Comparison of ENCODE assay signal across 27 cellular contexts in genomic region chr9:34971146-34971811, GRCh38. TPM values are rescaled to one million over a fixed set of nuclear protein-coding genes. Genes with fewer than 3 reads are reported as not detected.
DNase-seq lines count a peak whose midpoint lies in the region; ATAC-seq and TF ChIP-seq lines count a peak whose summit lies in the region.
"Had no signal": no experiment of that assay in that cellular context is flagged by ENCODE, and none has a peak within 500 bp of the region (broad histone marks: within the 10 kb centered on the region; RNA-seq: fewer than 3 reads in every experiment).

No MANE protein-coding gene starts in this region.

- no peak overlapping the region for H3K23ac ChIP-seq in neuronal stem cell (ENCODE audit: low read depth, low read length, poor library complexity)

- no peak overlapping the region for H3K14ac ChIP-seq in neuronal stem cell (ENCODE audit: low read length)

- no peak overlapping the region for H4K91ac ChIP-seq in neuronal stem cell (ENCODE audit: low read depth, low read length, poor library complexity)

- H3K27me3 ChIP-seq in foreskin keratinocyte, result peaks cover 39% of the 10 kb centered on the region
- H3K27me3 ChIP-seq in neuronal stem cell (ENCODE audit: control insufficient read depth in 3 of 3, insufficient read depth in 3 of 3, low read depth in 1 of 3, low read length in 3 of 3), result peaks cover 0 to 69% (median 0%) of the 10 kb centered on the region in 3 experiments
- H3K27me3 ChIP-seq in vagina, result no peaks in the 10 kb centered on the region
- H3K27me3 ChIP-seq: BLaER1 had no signal

- H3K9me3 ChIP-seq in neuronal stem cell (replicated peaks in 1 of 2; ENCODE audit: control insufficient read depth in 2 of 2, insufficient read depth in 1 of 2, low read depth in 1 of 2, low read length in 2 of 2) (no peaks in the 10 kb centered on the region), vagina (no peaks in the 10 kb centered on the region), T-helper 17 cell (ENCODE audit: control insufficient read depth, low read length, poor library complexity, severe bottlenecking) (no peaks in the 10 kb centered on the region)
- H3K9me3 ChIP-seq: BE2C, BLaER1 had no signal

- H3K4ac ChIP-seq in neuronal stem cell (ENCODE audit: low read length), result no peak overlapping the region

- no peak for TF ChIP-seq POLR2A in vagina (IDR thresholded peaks at IDR 0.05)

- H4K8ac ChIP-seq in neuronal stem cell (ENCODE audit: low read depth, low read length), result no peak overlapping the region

- H3K18ac ChIP-seq in neuronal stem cell (ENCODE audit: low read length), result peak overlapping the region; percentile 21

- H3K9ac ChIP-seq in neuronal stem cell (ENCODE audit: low read depth, low read length, poor library complexity), result no peak overlapping the region
- H3K9ac ChIP-seq: BLaER1 had no signal

- H3K36me3 ChIP-seq in neuronal stem cell (replicated peaks in 1 of 2; ENCODE audit: control insufficient read depth in 2 of 2, insufficient read depth in 2 of 2, low read length in 2 of 2), result no peaks in the 10 kb centered on the region
- no peaks in the 10 kb centered on the region for H3K36me3 ChIP-seq in vagina
- H3K36me3 ChIP-seq: BE2C, BLaER1 had no signal

- H2BK120ac ChIP-seq in neuronal stem cell (ENCODE audit: low read depth, low read length), result peak overlapping the region; percentile 10

- H3K27ac ChIP-seq in foreskin keratinocyte, result no peak overlapping the region
- H3K27ac ChIP-seq in neuronal stem cell (replicated peaks; ENCODE audit: low read length), result no peak overlapping the region
- no peak overlapping the region for H3K27ac ChIP-seq in vagina
- H3K27ac ChIP-seq: BLaER1 had no signal

- no peak for DNase-seq in foreskin keratinocyte
- no peak for DNase-seq in neuronal stem cell (ENCODE audit: low spot score)
- peak; percentile 80 to 84 for DNase-seq in vagina (ENCODE audit: extremely low spot score in 2 of 2)
- DNase-seq in NCI-H2107 (lab: John Stamatoyannopoulos, UW), result no peak
- no peak for DNase-seq in T-helper 17 cell
- no peak for DNase-seq in NK-92 (lab: John Stamatoyannopoulos, UW; ENCODE audit: unreplicated experiment)
- DNase-seq: 8988T; ACHN; BE2C; C1 segment of cervical spinal cord; CD4-positive, alpha-beta memory T cell; CD4-positive, CD25-positive, alpha-beta regulatory T cell; CD8-positive, alpha-beta memory T cell; COR-L47; DMS 273 treated with DMSO at 0.1 percent for 48 hours; DMS153; DMS53; DMS79; DND-41; EL; GDM1 had no signal

- H3K4me2 ChIP-seq in neuronal stem cell (ENCODE audit: insufficient read depth, low read length, poor library complexity, severe bottlenecking), result no peak overlapping the region
- H3K4me2 ChIP-seq: BLaER1 had no signal

- peaks cover 2% of the 10 kb centered on the region for H3K4me1 Mint-ChIP-seq in T-helper 17 cell
- H3K4me1 Mint-ChIP-seq: CD14-positive monocyte; CD4-positive, alpha-beta memory T cell; CD4-positive, CD25-positive, alpha-beta regulatory T cell; CD8-positive, alpha-beta memory T cell had no signal

- intact Hi-C loops in vagina (cut with DNase I), result no loop called here

- H2BK12ac ChIP-seq in neuronal stem cell (ENCODE audit: low read length), result no peak overlapping the region

- no peak overlapping the region for H3K4me3 ChIP-seq in neuronal stem cell (ENCODE audit: low read length in 2 of 2)
- no peak overlapping the region for H3K4me3 ChIP-seq in vagina
- H3K4me3 ChIP-seq: BLaER1, GM12878 had no signal

- no peaks in the 10 kb centered on the region for H3K4me1 ChIP-seq in foreskin keratinocyte
- peaks cover 0 to 2% of the 10 kb centered on the region in 2 donors for H3K4me1 ChIP-seq in neuronal stem cell (ENCODE audit: control insufficient read depth in 2 of 2, insufficient read depth in 1 of 2, low read depth in 1 of 2, low read length in 2 of 2)
- no peaks in the 10 kb centered on the region for H3K4me1 ChIP-seq in vagina
- H3K4me1 ChIP-seq: BE2C, BLaER1 had no signal

- H3K79me1 ChIP-seq in neuronal stem cell (ENCODE audit: low read depth, low read length), result peaks cover 2% of the 10 kb centered on the region

- ATAC-seq in esophagus mucosa (peak; percentile 84), foreskin keratinocyte (peak; percentile 63), T-helper 17 cell (no peak)
- ATAC-seq: GM12878 had no signal

- H2BK15ac ChIP-seq in neuronal stem cell (ENCODE audit: low read length), result no peak overlapping the region

- H2AK5ac ChIP-seq in neuronal stem cell (ENCODE audit: low read depth, low read length), result peak overlapping the region; percentile 23

- H2BK5ac ChIP-seq in neuronal stem cell (ENCODE audit: low read length), result no peak overlapping the region

- no CpG with 5 or more reads among the region's 21 CpGs for WGBS in neuronal stem cell (ENCODE audit: extremely low coverage in 2 of 2, insufficient read length in 2 of 2, insufficient replicate concordance in 1 of 2), 2 donors

- H3K27me3 Mint-ChIP-seq in T-helper 17 cell, result peaks cover 48% of the 10 kb centered on the region

- no peak for TF ChIP-seq CTCF in foreskin keratinocyte (conservative IDR thresholded peaks at IDR 0.05)
- no peak for TF ChIP-seq CTCF in vagina (IDR thresholded peaks at IDR 0.05)

- no peak overlapping the region for H3K4me3 Mint-ChIP-seq in T-helper 17 cell
- H3K4me3 Mint-ChIP-seq: CD4-positive, alpha-beta memory T cell; CD4-positive, CD25-positive, alpha-beta regulatory T cell; CD8-positive, alpha-beta memory T cell had no signal

- no peak overlapping the region for H3K27ac Mint-ChIP-seq in T-helper 17 cell
- H3K27ac Mint-ChIP-seq: CD4-positive, CD25-positive, alpha-beta regulatory T cell; CD8-positive, alpha-beta memory T cell had no signal

- H2AFZ ChIP-seq in neuronal stem cell (ENCODE audit: low read length), result no peak overlapping the region

- H3K36me3 Mint-ChIP-seq in T-helper 17 cell (ENCODE audit: low read depth), result peaks cover 4% of the 10 kb centered on the region
- H3K36me3 Mint-ChIP-seq: CD14-positive monocyte; CD4-positive, alpha-beta memory T cell; CD4-positive, CD25-positive, alpha-beta regulatory T cell; CD8-positive, alpha-beta memory T cell had no signal

RNA-seq across cellular contexts. Expression of gene PHF24, which starts 13.2 kb away (rescaled TPM):
- total RNA-seq in esophagus mucosa, result 0.48 TPM
- 0.11 and 0.54 TPM in 2 replicates for total RNA-seq in foreskin keratinocyte
- 0.04 and 0.06 TPM in 2 replicates for polyA plus RNA-seq in foreskin keratinocyte
- 1.5 TPM for polyA plus RNA-seq in neuronal stem cell (2013, experiment 1 of 2)
- 1.4 TPM for polyA plus RNA-seq in neuronal stem cell (2013, experiment 2 of 2)
- 0.25 TPM for total RNA-seq in vagina
- total RNA-seq in T-helper 17 cell, result not detected
- total RNA-seq: CD4-positive, alpha-beta memory T cell; CD4-positive, CD25-positive, alpha-beta regulatory T cell; G401; GM12878 had no signal
- polyA plus RNA-seq: AG04450; CD4-positive, alpha-beta memory T cell; CD4-positive, CD25-positive, alpha-beta regulatory T cell; CD8-positive, alpha-beta memory T cell had no signal

RNA-seq across cellular contexts. Expression of gene DNAJB5, which starts 18.3 kb away (rescaled TPM):
- total RNA-seq in esophagus mucosa, result 3.4 TPM
- 11.6 and 12.9 TPM in 2 replicates for total RNA-seq in foreskin keratinocyte
- polyA plus RNA-seq in foreskin keratinocyte, result 10.4 and 10.6 TPM in 2 replicates
- polyA plus RNA-seq in neuronal stem cell (2013, experiment 1 of 2), result 41.4 TPM
- polyA plus RNA-seq in neuronal stem cell (2013, experiment 2 of 2), result 40.8 TPM
- 6.9 TPM for total RNA-seq in vagina
- 1 to 10 TPM; 1.4 to 1.8 TPM for total RNA-seq in T-helper 17 cell

Comparison
In these comparisons a context has a peak if more than half of its experiments do, and no peak if none do; other contexts are left out.
1. DNase-seq: peak in vagina (2 of 2); none in foreskin keratinocyte (0 of 2), neuronal stem cell (single experiment), NCI-H2107 (single experiment), T-helper 17 cell (0 of 3) and NK-92 (single experiment).